ENCODE assay signal across 16 cellular contexts in the genomic region with DNA sequence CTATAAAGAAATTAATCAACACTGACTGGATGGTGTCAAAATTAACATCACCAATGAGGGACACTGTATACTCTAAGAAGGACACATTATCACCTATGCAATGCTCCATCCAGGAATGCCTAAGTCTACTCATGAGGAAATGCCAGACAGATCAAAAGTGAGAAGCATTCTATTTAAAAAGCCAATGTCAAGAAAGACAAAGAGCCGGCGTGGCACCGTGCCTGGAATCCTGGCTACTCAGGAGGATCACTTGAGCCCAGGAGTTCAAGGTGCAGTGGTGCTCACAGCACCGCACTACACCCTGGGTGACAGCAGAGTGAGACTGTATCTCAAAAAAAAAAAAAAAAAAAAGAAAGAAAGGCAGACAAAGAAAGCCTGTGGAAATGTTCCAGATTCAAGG. TPM values are rescaled to one million over a fixed set of nuclear protein-coding genes. Genes with fewer than 3 reads are reported as not detected.
DNase-seq lines count a peak whose midpoint lies in the region; ATAC-seq, FAIRE-seq and TF ChIP-seq lines count a peak whose summit lies in the region.
"Had no signal": no experiment of that assay in that cellular context is flagged by ENCODE, and none has a peak within 500 bp of the region (broad histone marks: within the 10 kb centered on the region; RNA-seq: fewer than 3 reads in every experiment).

No MANE protein-coding gene starts in this region.

- H3K27me3 Mint-ChIP-seq in activated CD4-positive, alpha-beta T cell treated with anti-CD3 and anti-CD28 coated beads, Interleukin-2, amount 10 ng/mL, durations not matched to agents 24 days and 14 days, result no peaks in the 10 kb centered on the region
- H3K27me3 Mint-ChIP-seq: B cell had no signal

- H3F3A ChIP-seq in PC-3 (ENCODE audit: low read length, unreplicated experiment), result no peaks in the 10 kb centered on the region

- no peak; the same call in 1 of the 2 replicates for ATAC-seq in PC-3
- no peak for ATAC-seq in HG02973 (IDR thresholded peaks at IDR 0.05; ENCODE audit: unreplicated experiment)

- no peak overlapping the region for H3K4me3 ChIP-seq in PC-3 (ENCODE audit: low read length)
- H3K4me3 ChIP-seq in endothelial cell of umbilical vein (replicated peaks in 1 of 3; ENCODE audit: insufficient read depth in 1 of 3, low read depth in 1 of 3, low read length in 3 of 3), result no peak overlapping the region
- H3K4me3 ChIP-seq: HAP-1 had no signal

- peaks cover 2% of the 10 kb centered on the region for H3K9me1 ChIP-seq in endothelial cell of umbilical vein (replicated peaks; ENCODE audit: control insufficient read depth, extremely low read depth, insufficient read depth, low read length)

- POLR2A ChIA-PET in PC-3 (lab: Charles Lee; ENCODE audit: unreplicated experiment) (no interaction called here), endothelial cell of umbilical vein (lab: Charles Lee) (no interaction called here), GM10248 (lab: Yijun Ruan, JAX) (no interaction called here)

- no peaks in the 10 kb centered on the region for H3K9me2 ChIP-seq in PC-3 (replicated peaks; ENCODE audit: low read length)

- no peaks in the 10 kb centered on the region for H3K79me2 ChIP-seq in PC-3 (ENCODE audit: low read length)
- no peaks in the 10 kb centered on the region for H3K79me2 ChIP-seq in endothelial cell of umbilical vein (ENCODE audit: control insufficient read depth, insufficient read depth, low read length)

- in situ Hi-C loops in Caki2 (cut with HindIII; ENCODE audit: low pct_unique_long_range_greater_than_20kb, low sequenced_read_pairs), result no loop called here

- FAIRE-seq in endothelial cell of umbilical vein (lab: Jason Lieb, UNC), result no peak
- FAIRE-seq: HTR-8/SVneo had no signal

- H4K20me1 ChIP-seq in PC-3 (ENCODE audit: low read length) (no peaks in the 10 kb centered on the region), endothelial cell of umbilical vein (replicated peaks; ENCODE audit: control insufficient read depth, extremely low read depth, insufficient read depth, low read length) (no peaks in the 10 kb centered on the region)

- H3K9ac ChIP-seq in PC-3 (ENCODE audit: low read length), result no peak overlapping the region
- H3K9ac ChIP-seq in endothelial cell of umbilical vein (replicated peaks; ENCODE audit: extremely low read depth, insufficient read depth, low read length), result no peak overlapping the region

- H3K27ac Mint-ChIP-seq in activated CD4-positive, alpha-beta T cell treated with anti-CD3 and anti-CD28 coated beads, Interleukin-2, amount 10 ng/mL, durations not matched to agents 24 days and 14 days, result no peak overlapping the region
- H3K27ac Mint-ChIP-seq: B cell had no signal

- no peak for TF ChIP-seq CTCF in PC-3 (conservative IDR thresholded peaks at IDR 0.05; ENCODE audit: low read depth, low read length)
- no peak for TF ChIP-seq CTCF in endothelial cell of umbilical vein (IDR thresholded peaks at IDR 0.05; ENCODE audit: extremely low read depth in 1 of 2, insufficient read depth in 1 of 2, low read depth in 1 of 2, low read length in 2 of 2)
- TF ChIP-seq CTCF in GM10248 (IDR thresholded peaks at IDR 0.05; ENCODE audit: control extremely low read depth, extremely low read depth, low read depth, missing control alignments), result no peak

- TF ChIP-seq POLR2A in endothelial cell of umbilical vein (IDR thresholded peaks at IDR 0.05; ENCODE audit: low read depth, low read length), result no peak

- dilution Hi-C loops in endothelial cell of umbilical vein (cut with MboI; ENCODE audit: extremely low pct_ligation_motif_present, low sequenced_read_pairs), result no loop called here

- H3K36me3 ChIP-seq in PC-3 (ENCODE audit: low read depth, low read length) (no peaks in the 10 kb centered on the region), endothelial cell of umbilical vein (ENCODE audit: control insufficient read depth in 2 of 2, extremely low read depth in 1 of 2, insufficient read depth in 2 of 2, low read length in 2 of 2) (no peaks in the 10 kb centered on the region)
- H3K36me3 ChIP-seq: HAP-1 had no signal

- H3K4me1 ChIP-seq in PC-3 (ENCODE audit: insufficient read depth, low read length) (peaks cover 18% of the 10 kb centered on the region), endothelial cell of umbilical vein (ENCODE audit: control insufficient read depth, extremely low read depth, insufficient read depth, low read length) (peaks cover 37% of the 10 kb centered on the region)

- H3K4me3 Mint-ChIP-seq in activated CD4-positive, alpha-beta T cell treated with anti-CD3 and anti-CD28 coated beads, Interleukin-2, amount 10 ng/mL, durations not matched to agents 24 days and 14 days, result no peak overlapping the region
- H3K4me3 Mint-ChIP-seq: B cell had no signal

- H3K9me3 ChIP-seq in PC-3 (ENCODE audit: low read length), result no peaks in the 10 kb centered on the region
- no peaks in the 10 kb centered on the region for H3K9me3 ChIP-seq in endothelial cell of umbilical vein (replicated peaks; ENCODE audit: control insufficient read depth, insufficient read depth, low read length)
- H3K9me3 ChIP-seq: HAP-1 had no signal

- no TSS peak for BruUV-seq in PC-3 (replicated peaks; lab: Mats Ljungman, UMichigan)
- BruUV-seq in endothelial cell of umbilical vein (replicated peaks; lab: Mats Ljungman, UMichigan), result no TSS peak

- H3K9me3 Mint-ChIP-seq in activated CD4-positive, alpha-beta T cell treated with anti-CD3 and anti-CD28 coated beads, Interleukin-2, amount 10 ng/mL, durations not matched to agents 24 days and 14 days, result no peaks in the 10 kb centered on the region

- H2AFZ ChIP-seq in PC-3 (ENCODE audit: low read length) (no peak overlapping the region), endothelial cell of umbilical vein (ENCODE audit: low read depth, low read length) (no peak overlapping the region)

- H3K4me2 ChIP-seq in PC-3 (ENCODE audit: low read length) (no peak overlapping the region), endothelial cell of umbilical vein (ENCODE audit: insufficient read depth, low read length) (no peak overlapping the region)

- H3K36me3 Mint-ChIP-seq in activated CD4-positive, alpha-beta T cell treated with anti-CD3 and anti-CD28 coated beads, Interleukin-2, amount 10 ng/mL, durations not matched to agents 24 days and 14 days (ENCODE audit: low read depth), result peaks cover 19% of the 10 kb centered on the region

- H3K27ac ChIP-seq in PC-3 (ENCODE audit: low read length), result peak overlapping the region; percentile 48
- peak overlapping the region; percentile 29 for H3K27ac ChIP-seq in endothelial cell of umbilical vein (ENCODE audit: insufficient read depth, low read depth, low read length)

- DNase-seq in Caki2 (ENCODE audit: low read depth), result peak; percentile 93
- peak; percentile 37 for DNase-seq in PC-3
- DNase-seq in endothelial cell of umbilical vein (ENCODE audit: low read depth, low spot score), result peak; percentile 18
- DNase-seq in mucosa of gallbladder (ENCODE audit: low spot score), result peak; percentile 85
- DNase-seq in activated CD4-positive, alpha-beta T cell treated with anti-CD3 and anti-CD28 coated beads, Interleukin-2, amount 10 ng/mL, durations not matched to agents 24 days and 14 days, result no peak
- no peak for DNase-seq in activated CD4-positive, CD25-positive, alpha-beta regulatory T cell treated with anti-CD3 and anti-CD28 coated beads, Interleukin-2, amount 50 U/mL, for 72 hours
- DNase-seq in GM10248 (ENCODE audit: extremely low spot score), result no peak
- DNase-seq: activated CD8-positive, alpha-beta memory T cell treated with anti-CD3 and anti-CD28 coated beads for 24 hours; activated gamma-delta T cell treated with Interleukin-2 at 50 U/mL for 16 hours; cerebellar nuclear complex; NCI-H1105; stimulated activated CD8-positive, alpha-beta memory T cell treated with anti-CD3 and anti-CD28 coated beads, Interleukin-4, amount 100 ng/mL, for 48 hours had no signal

- intact Hi-C loops in PC-3 (cut with micrococcal nuclease) (no loop called here), endothelial cell of umbilical vein (cut with micrococcal nuclease) (loop anchor here (2.0 to 5.0 kb wide), 5 partner anchors 17 to 167 kb away; partner anchors contain the start of genes ANAPC16 and ASCC1)
- intact Hi-C loops in activated CD4-positive, alpha-beta T cell treated with anti-CD3 and anti-CD28 coated beads, Interleukin-2, amount 10 ng/mL, durations not matched to agents 24 days and 14 days (cut with micrococcal nuclease), result no loop called here

- H3K27me3 ChIP-seq in PC-3 (ENCODE audit: low read length) (no peaks in the 10 kb centered on the region), endothelial cell of umbilical vein (ENCODE audit: control insufficient read depth in 2 of 2, insufficient read depth in 2 of 2, low read length in 2 of 2) (no peaks in the 10 kb centered on the region)

- CTCF ChIA-PET in PC-3 (lab: Charles Lee) (no interaction called here), endothelial cell of umbilical vein (lab: Charles Lee) (interaction anchor here (1.4 kb wide), 1 partner anchor 16 kb away, joined by 7 read pairs; no protein-coding TSS in a partner anchor), GM10248 (lab: Yijun Ruan, JAX) (no interaction called here)

- peaks cover 13% of the 10 kb centered on the region for H3K4me1 Mint-ChIP-seq in activated CD4-positive, alpha-beta T cell treated with anti-CD3 and anti-CD28 coated beads, Interleukin-2, amount 10 ng/mL, durations not matched to agents 24 days and 14 days

RNA-seq across cellular contexts. Expression of gene ANAPC16, which starts 45.5 kb away (rescaled TPM):
- 279 and 280 TPM in 2 replicates for total RNA-seq in Caki2 (2014; rRNA removed; shearing (Covaris generic); ENCODE audit: low replicate concordance)
- 19.2 and 23.9 TPM in 2 replicates for total RNA-seq in PC-3 (2014; rRNA removed)
- 44.2 and 44.4 TPM in 2 replicates for total RNA-seq in endothelial cell of umbilical vein
- 32.2 and 38.1 TPM in 2 replicates for polyA plus RNA-seq in endothelial cell of umbilical vein
- 43.3 and 47.2 TPM in 2 replicates for polyA plus RNA-seq in endothelial cell of umbilical vein (2011; cell fraction: cytosol; rRNA removed)
- 16.6 and 16.9 TPM in 2 replicates for polyA plus RNA-seq in endothelial cell of umbilical vein (2011; cell fraction: nucleus; rRNA removed)
- polyA plus RNA-seq in endothelial cell of umbilical vein (2012), result 39.8 and 46.4 TPM in 2 replicates
- 21.9 and 28.2 TPM in 2 replicates for polyA minus RNA-seq in endothelial cell of umbilical vein
- 20.9 TPM for polyA minus RNA-seq in endothelial cell of umbilical vein (2011; cell fraction: cytosol; rRNA and poly(A)+ RNA removed)
- 3.8 and 5.8 TPM in 2 replicates for polyA minus RNA-seq in endothelial cell of umbilical vein (2011; cell fraction: nucleus; rRNA and poly(A)+ RNA removed)
- 128 TPM for total RNA-seq in mucosa of gallbladder
- total RNA-seq in activated CD4-positive, alpha-beta T cell treated with anti-CD3 and anti-CD28 coated beads, Interleukin-2, amount 10 ng/mL, durations not matched to agents 24 days and 14 days, result 73.2 and 74.3 TPM in 2 replicates

RNA-seq across cellular contexts. Expression of gene ASCC1, which starts 45.8 kb away (rescaled TPM):
- 55.1 and 82.7 TPM in 2 replicates for total RNA-seq in Caki2 (2014; rRNA removed; shearing (Covaris generic); ENCODE audit: low replicate concordance)
- total RNA-seq in PC-3 (2014; rRNA removed) (15.7 and 24.3 TPM in 2 replicates), endothelial cell of umbilical vein (24.9 and 28.2 TPM in 2 replicates), mucosa of gallbladder (27.5 TPM)
- polyA plus RNA-seq in endothelial cell of umbilical vein, result 14.9 and 16.0 TPM in 2 replicates
- 19.2 and 19.8 TPM in 2 replicates for polyA plus RNA-seq in endothelial cell of umbilical vein (2011; cell fraction: cytosol; rRNA removed)
- polyA plus RNA-seq in endothelial cell of umbilical vein (2011; cell fraction: nucleus; rRNA removed), result 13.6 and 15.4 TPM in 2 replicates
- 24.8 and 28.0 TPM in 2 replicates for polyA plus RNA-seq in endothelial cell of umbilical vein (2012)
- 15.5 and 29.6 TPM in 2 replicates for polyA minus RNA-seq in endothelial cell of umbilical vein
- polyA minus RNA-seq in endothelial cell of umbilical vein (2011; cell fraction: cytosol; rRNA and poly(A)+ RNA removed), result 30.7 TPM
- 14.8 and 16.6 TPM in 2 replicates for polyA minus RNA-seq in endothelial cell of umbilical vein (2011; cell fraction: nucleus; rRNA and poly(A)+ RNA removed)
- total RNA-seq in activated CD4-positive, alpha-beta T cell treated with anti-CD3 and anti-CD28 coated beads, Interleukin-2, amount 10 ng/mL, durations not matched to agents 24 days and 14 days, result 33.6 and 34.1 TPM in 2 replicates

Comparison
In these comparisons a context has a peak if more than half of its experiments do, and no peak if none do; other contexts are left out.
1. DNase-seq: peak in Caki2 (single experiment), PC-3 (single experiment), endothelial cell of umbilical vein (single experiment) and mucosa of gallbladder (single experiment); none in activated CD4-positive, alpha-beta T cell treated with anti-CD3 and anti-CD28 coated beads, Interleukin-2, amount 10 ng/mL, durations not matched to agents 24 days and 14 days (single experiment), activated CD4-positive, CD25-positive, alpha-beta regulatory T cell treated with anti-CD3 and anti-CD28 coated beads, Interleukin-2, amount 50 U/mL, for 72 hours (single experiment) and GM10248 (single experiment).